1 cellular context compared by ENCODE assay signal in the genomic region with DNA sequence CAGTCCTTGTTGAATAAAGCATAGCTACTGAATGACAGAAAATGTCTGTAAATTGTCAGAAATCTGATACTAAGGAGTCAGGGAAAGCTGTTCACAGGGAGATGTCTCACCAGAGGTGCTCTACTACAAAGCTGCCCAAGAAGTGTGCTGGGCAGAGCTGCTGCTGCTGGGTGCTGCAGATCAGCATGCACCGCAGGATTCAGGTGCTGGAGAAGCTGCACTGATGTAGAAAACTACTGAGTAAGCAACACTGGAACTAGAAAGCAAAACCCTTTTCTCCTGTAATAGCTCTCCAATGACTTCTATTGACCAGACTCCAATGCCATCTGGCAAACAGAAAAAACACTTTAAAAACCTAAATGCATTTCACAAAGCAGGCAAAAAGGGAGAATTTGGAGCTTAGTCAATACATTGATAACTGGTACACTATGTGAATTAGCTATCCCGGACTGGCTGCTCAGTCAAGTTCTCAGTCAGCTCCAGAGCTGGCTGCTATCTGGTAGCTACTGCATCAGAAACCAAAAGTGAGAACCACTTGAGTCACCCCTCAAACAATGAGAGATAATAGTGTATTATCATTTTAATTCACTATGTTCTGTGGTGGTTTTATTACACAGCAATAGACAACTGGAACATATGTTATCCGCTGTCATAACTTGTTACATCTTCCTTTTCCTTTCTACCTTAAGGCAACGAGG.
TF ChIP-seq lines count a peak whose summit lies in the region.

No MANE protein-coding gene starts in this region.

TF ChIP-seq in H1, 55 proteins besides CTCF, POLR2A, EP300 and RAD21 (continued from another document):
- TF ChIP-seq JUN (IDR thresholded peaks at IDR 0.05; ENCODE audit: low read depth, low read length) (no peak), TAF7 (optimal IDR thresholded peaks at IDR 0.05; ENCODE audit: borderline replicate concordance, low read depth, low read length) (no peak), RFX5 (IDR thresholded peaks at IDR 0.05; ENCODE audit: borderline replicate concordance, low read depth, low read length) (no peak), YY1 (IDR thresholded peaks at IDR 0.05; ENCODE audit: low read depth, low read length) (no peak), KDM1A (IDR thresholded peaks at IDR 0.05; ENCODE audit: borderline replicate concordance, low read length) (no peak), RNF2 (IDR thresholded peaks at IDR 0.05; ENCODE audit: borderline replicate concordance, low read depth, low read length, missing control alignments, poor library complexity, severe bottlenecking) (no peak), JUND (IDR thresholded peaks at IDR 0.05; ENCODE audit: low read length) (no peak), BCL11A (IDR thresholded peaks at IDR 0.05; ENCODE audit: low read depth in 2 of 2, low read length in 2 of 2) (no peak), GABPA (IDR thresholded peaks at IDR 0.05; ENCODE audit: borderline replicate concordance, insufficient read depth, low read length) (no peak)
